In genomic region chr17:49191407-49191916, GRCh38 we compare ENCODE assay signal across 1 cellular context.
A peak's percentile ranks its signal among the peaks of the same experiment; 100 is the strongest.
TF ChIP-seq lines count a peak whose summit lies in the region.

No MANE protein-coding gene starts in this region.

TF ChIP-seq in GM12878, 131 proteins besides CTCF, POLR2A, EP300 and RAD21 (continued from another document and continues in another):
- TF ChIP-seq, protein P1, sequence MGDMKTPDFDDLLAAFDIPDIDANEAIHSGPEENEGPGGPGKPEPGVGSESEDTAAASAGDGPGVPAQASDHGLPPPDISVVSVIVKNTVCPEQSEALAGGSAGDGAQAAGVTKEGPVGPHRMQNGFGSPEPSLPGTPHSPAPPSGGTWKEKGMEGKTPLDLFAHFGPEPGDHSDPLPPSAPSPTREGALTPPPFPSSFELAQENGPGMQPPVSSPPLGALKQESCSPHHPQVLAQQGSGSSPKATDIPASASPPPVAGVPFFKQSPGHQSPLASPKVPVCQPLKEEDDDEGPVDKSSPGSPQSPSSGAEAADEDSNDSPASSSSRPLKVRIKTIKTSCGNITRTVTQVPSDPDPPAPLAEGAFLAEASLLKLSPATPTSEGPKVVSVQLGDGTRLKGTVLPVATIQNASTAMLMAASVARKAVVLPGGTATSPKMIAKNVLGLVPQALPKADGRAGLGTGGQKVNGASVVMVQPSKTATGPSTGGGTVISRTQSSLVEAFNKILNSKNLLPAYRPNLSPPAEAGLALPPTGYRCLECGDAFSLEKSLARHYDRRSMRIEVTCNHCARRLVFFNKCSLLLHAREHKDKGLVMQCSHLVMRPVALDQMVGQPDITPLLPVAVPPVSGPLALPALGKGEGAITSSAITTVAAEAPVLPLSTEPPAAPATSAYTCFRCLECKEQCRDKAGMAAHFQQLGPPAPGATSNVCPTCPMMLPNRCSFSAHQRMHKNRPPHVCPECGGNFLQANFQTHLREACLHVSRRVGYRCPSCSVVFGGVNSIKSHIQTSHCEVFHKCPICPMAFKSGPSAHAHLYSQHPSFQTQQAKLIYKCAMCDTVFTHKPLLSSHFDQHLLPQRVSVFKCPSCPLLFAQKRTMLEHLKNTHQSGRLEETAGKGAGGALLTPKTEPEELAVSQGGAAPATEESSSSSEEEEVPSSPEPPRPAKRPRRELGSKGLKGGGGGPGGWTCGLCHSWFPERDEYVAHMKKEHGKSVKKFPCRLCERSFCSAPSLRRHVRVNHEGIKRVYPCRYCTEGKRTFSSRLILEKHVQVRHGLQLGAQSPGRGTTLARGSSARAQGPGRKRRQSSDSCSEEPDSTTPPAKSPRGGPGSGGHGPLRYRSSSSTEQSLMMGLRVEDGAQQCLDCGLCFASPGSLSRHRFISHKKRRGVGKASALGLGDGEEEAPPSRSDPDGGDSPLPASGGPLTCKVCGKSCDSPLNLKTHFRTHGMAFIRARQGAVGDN (IDR thresholded peaks at IDR 0.05), result no peak
- TF ChIP-seq CHD2 (IDR thresholded peaks at IDR 0.05; ENCODE audit: borderline replicate concordance, low read depth, low read length) (no peak), ZBTB11 (CRISPR knock-in tag; IDR thresholded peaks at IDR 0.05) (no peak), HDGF (IDR thresholded peaks at IDR 0.05) (no peak), PBX3 (IDR thresholded peaks at IDR 0.05; ENCODE audit: insufficient replicate concordance, low read depth, low read length) (no peak), BRCA1 (IDR thresholded peaks at IDR 0.05; ENCODE audit: low read depth, low read length) (no peak), SUPT20H (IDR thresholded peaks at IDR 0.05; ENCODE audit: borderline replicate concordance, control insufficient read depth, low read depth, low read length) (no peak), SPI1 (IDR thresholded peaks at IDR 0.05; ENCODE audit: borderline replicate concordance, insufficient read depth, low read depth, low read length) (no peak), SMARCA5 (IDR thresholded peaks at IDR 0.05) (no peak), ZNF217 (IDR thresholded peaks at IDR 0.05) (no peak), NR2C2 (IDR thresholded peaks at IDR 0.05; ENCODE audit: borderline replicate concordance, control insufficient read depth, insufficient read length, low read depth) (no peak), ZBED1 (IDR thresholded peaks at IDR 0.05; ENCODE audit: borderline replicate concordance) (no peak; the same call in 1 of the 2 replicates), CREM (IDR thresholded peaks at IDR 0.05; ENCODE audit: low read depth) (no peak), TCF12 (IDR thresholded peaks at IDR 0.05; ENCODE audit: low read depth, low read length) (no peak), SMAD1 (IDR thresholded peaks at IDR 0.05; ENCODE audit: low read depth, partially characterized antibody) (no peak), POU2F2 (IDR thresholded peaks at IDR 0.05; ENCODE audit: borderline replicate concordance, low read depth, low read length) (0 out of 3 replicates have a peak, but pooled peaks have one; percentile 42), E2F4 (IDR thresholded peaks at IDR 0.05; ENCODE audit: low read depth, low read length) (no peak), RBBP5 (conservative IDR thresholded peaks at IDR 0.05) (no peak), MXI1 (IDR thresholded peaks at IDR 0.05; ENCODE audit: low read depth, low read length) (no peak), YY1 (IDR thresholded peaks at IDR 0.05; ENCODE audit: low read depth, low read length) (peak; percentile 81; the same call in 1 of the 2 replicates), NBN (IDR thresholded peaks at IDR 0.05) (peak; percentile 26; the same call in 1 of the 2 replicates), SP1 (IDR thresholded peaks at IDR 0.05; ENCODE audit: low read depth, low read length) (no peak), MYC (IDR thresholded peaks at IDR 0.05; ENCODE audit: insufficient read depth, insufficient read length, insufficient replicate concordance, low read length, severe bottlenecking) (no peak), HSF1 (IDR thresholded peaks at IDR 0.05; ENCODE audit: low read depth, low read length) (no peak), GABPA (IDR thresholded peaks at IDR 0.05; ENCODE audit: low read depth) (0 out of 2 replicates have a peak, but pooled peaks have one; percentile 56), ETV6 (conservative IDR thresholded peaks at IDR 0.05 in 1 of 2, IDR thresholded peaks at IDR 0.05 in 1 of 2; ENCODE audit: borderline replicate concordance in 1 of 2, low read depth in 1 of 2) (peak in 1 of 2 experiments; percentile 58; a peak in 1 of 4 replicates), KAT2A (conservative IDR thresholded peaks at IDR 0.05; ENCODE audit: control insufficient read depth, low read depth, low read length) (no peak), CHD4 (IDR thresholded peaks at IDR 0.05) (no peak)
- TF ChIP-seq, protein P2, sequence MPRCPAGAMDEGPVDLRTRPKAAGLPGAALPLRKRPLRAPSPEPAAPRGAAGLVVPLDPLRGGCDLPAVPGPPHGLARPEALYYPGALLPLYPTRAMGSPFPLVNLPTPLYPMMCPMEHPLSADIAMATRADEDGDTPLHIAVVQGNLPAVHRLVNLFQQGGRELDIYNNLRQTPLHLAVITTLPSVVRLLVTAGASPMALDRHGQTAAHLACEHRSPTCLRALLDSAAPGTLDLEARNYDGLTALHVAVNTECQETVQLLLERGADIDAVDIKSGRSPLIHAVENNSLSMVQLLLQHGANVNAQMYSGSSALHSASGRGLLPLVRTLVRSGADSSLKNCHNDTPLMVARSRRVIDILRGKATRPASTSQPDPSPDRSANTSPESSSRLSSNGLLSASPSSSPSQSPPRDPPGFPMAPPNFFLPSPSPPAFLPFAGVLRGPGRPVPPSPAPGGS (IDR thresholded peaks at IDR 0.05; ENCODE audit: borderline replicate concordance, insufficient read depth, low read depth, low read length, poor library complexity, severe bottlenecking), result no peak
- TF ChIP-seq, protein P3, sequence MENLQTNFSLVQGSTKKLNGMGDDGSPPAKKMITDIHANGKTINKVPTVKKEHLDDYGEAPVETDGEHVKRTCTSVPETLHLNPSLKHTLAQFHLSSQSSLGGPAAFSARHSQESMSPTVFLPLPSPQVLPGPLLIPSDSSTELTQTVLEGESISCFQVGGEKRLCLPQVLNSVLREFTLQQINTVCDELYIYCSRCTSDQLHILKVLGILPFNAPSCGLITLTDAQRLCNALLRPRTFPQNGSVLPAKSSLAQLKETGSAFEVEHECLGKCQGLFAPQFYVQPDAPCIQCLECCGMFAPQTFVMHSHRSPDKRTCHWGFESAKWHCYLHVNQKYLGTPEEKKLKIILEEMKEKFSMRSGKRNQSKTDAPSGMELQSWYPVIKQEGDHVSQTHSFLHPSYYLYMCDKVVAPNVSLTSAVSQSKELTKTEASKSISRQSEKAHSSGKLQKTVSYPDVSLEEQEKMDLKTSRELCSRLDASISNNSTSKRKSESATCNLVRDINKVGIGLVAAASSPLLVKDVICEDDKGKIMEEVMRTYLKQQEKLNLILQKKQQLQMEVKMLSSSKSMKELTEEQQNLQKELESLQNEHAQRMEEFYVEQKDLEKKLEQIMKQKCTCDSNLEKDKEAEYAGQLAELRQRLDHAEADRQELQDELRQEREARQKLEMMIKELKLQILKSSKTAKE (IDR thresholded peaks at IDR 0.05; ENCODE audit: low read depth, poor library complexity, severe bottlenecking), result peak; percentile 78
- TF ChIP-seq, protein P4, sequence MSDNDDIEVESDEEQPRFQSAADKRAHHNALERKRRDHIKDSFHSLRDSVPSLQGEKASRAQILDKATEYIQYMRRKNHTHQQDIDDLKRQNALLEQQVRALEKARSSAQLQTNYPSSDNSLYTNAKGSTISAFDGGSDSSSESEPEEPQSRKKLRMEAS (IDR thresholded peaks at IDR 0.05; ENCODE audit: low read depth, low read length), result no peak
- TF ChIP-seq, protein P5, sequence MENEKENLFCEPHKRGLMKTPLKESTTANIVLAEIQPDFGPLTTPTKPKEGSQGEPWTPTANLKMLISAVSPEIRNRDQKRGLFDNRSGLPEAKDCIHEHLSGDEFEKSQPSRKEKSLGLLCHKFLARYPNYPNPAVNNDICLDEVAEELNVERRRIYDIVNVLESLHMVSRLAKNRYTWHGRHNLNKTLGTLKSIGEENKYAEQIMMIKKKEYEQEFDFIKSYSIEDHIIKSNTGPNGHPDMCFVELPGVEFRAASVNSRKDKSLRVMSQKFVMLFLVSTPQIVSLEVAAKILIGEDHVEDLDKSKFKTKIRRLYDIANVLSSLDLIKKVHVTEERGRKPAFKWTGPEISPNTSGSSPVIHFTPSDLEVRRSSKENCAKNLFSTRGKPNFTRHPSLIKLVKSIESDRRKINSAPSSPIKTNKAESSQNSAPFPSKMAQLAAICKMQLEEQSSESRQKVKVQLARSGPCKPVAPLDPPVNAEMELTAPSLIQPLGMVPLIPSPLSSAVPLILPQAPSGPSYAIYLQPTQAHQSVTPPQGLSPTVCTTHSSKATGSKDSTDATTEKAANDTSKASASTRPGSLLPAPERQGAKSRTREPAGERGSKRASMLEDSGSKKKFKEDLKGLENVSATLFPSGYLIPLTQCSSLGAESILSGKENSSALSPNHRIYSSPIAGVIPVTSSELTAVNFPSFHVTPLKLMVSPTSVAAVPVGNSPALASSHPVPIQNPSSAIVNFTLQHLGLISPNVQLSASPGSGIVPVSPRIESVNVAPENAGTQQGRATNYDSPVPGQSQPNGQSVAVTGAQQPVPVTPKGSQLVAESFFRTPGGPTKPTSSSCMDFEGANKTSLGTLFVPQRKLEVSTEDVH (IDR thresholded peaks at IDR 0.05; ENCODE audit: low read depth, partially characterized antibody), result no peak
